Comparison of ENCODE assay signal across 9 cellular contexts in the genomic region with DNA sequence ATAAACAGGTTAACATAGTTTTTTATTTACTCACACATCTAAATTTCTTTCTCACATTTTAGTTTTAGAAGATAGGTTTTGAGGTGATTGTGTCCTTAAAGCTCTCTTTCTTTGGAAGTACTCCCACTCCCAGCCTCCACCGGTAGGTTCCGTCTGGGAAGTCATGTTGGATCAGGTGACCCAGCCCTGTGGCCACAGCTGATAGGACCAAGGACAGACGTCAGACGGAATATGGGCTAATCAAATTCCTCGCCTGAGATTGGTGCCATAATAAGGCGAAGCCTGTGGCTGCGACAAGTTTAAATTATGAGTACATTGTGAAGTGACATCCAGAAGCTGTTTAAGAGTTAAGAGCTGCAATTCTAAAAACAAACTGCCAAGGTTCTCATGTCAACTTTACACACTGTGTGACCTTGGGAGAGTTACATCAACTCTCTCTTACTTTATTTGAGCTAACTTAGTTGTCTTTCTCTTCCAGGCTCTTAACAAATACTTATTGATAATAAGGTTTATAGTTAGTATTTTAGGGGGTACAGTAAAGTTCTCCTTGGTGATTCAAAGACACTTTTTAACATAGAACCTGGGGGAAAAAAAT.
"Had no signal": no experiment of that assay in that cellular context is flagged by ENCODE, and none has a peak within 500 bp of the region (broad histone marks: within the 10 kb centered on the region; RNA-seq: fewer than 3 reads in every experiment).

No MANE protein-coding gene starts in this region.

- H2AFZ ChIP-seq: GM23248 had no signal

- H3K4me3 Mint-ChIP-seq: HFFc6 had no signal

- H3K36me3 ChIP-seq: HAP-1 had no signal

- ATAC-seq: HCT116 had no signal

- H3K27ac ChIP-seq: GM23248, HL-60 had no signal

- H3K9me3 Mint-ChIP-seq: HFFc6 had no signal

- H3K4me1 ChIP-seq: HAP-1 had no signal

- H3K9ac ChIP-seq: GM23248 had no signal

- H3K4me3 ChIP-seq: GM23248, HAP-1 had no signal

- H3K27ac Mint-ChIP-seq: HFFc6 had no signal

- DNase-seq: GM23248, GOT3, H7, HFFc6, IMR-90, KBM-7 had no signal
